20 cellular contexts compared by ENCODE assay signal in genomic region chr13:113337556-113337955, GRCh38. TPM values are rescaled to one million over a fixed set of nuclear protein-coding genes. Genes with fewer than 3 reads are reported as not detected.
"Had no signal": no experiment of that assay in that cellular context is flagged by ENCODE, and none has a peak within 500 bp of the region (broad histone marks: within the 10 kb centered on the region; RNA-seq: fewer than 3 reads in every experiment).

No MANE protein-coding gene starts in this region.

- ATAC-seq: sciatic nerve, T-cell had no signal

- H3K4me1 Mint-ChIP-seq: activated naive CD8-positive, alpha-beta T cell treated with anti-CD3 and anti-CD28 coated beads, Interleukin-2, amount 10 ng/mL, durations not matched to agents 7 days and 5 days; brain; central memory CD8-positive, alpha-beta T cell; T-cell had no signal

- H3K36me3 ChIP-seq: left ventricle myocardium inferior, prostate gland, uterus had no signal

- H3K27me3 ChIP-seq: esophagus squamous epithelium, tibial artery, uterus had no signal

- H3K4me3 Mint-ChIP-seq: activated naive CD8-positive, alpha-beta T cell treated with anti-CD3 and anti-CD28 coated beads, Interleukin-2, amount 10 ng/mL, durations not matched to agents 7 days and 5 days; activated T-helper 1 cell treated with anti-CD3 and anti-CD28 coated beads, Interleukin-12 subunit alpha, Interleukin-12 subunit beta, Interleukin-2, Interleukin-4 antibody, amounts not matched to agents 30 ng/mL and 10 ng/mL and 1 ng/mL, durations not matched to agents 14 hours and 24 hours and 36 hours; brain; central memory CD8-positive, alpha-beta T cell; nephron progenitor cell; T-cell had no signal

- H3K27ac Mint-ChIP-seq: activated naive CD8-positive, alpha-beta T cell treated with anti-CD3 and anti-CD28 coated beads, Interleukin-2, amount 10 ng/mL, durations not matched to agents 7 days and 5 days; activated T-helper 1 cell treated with anti-CD3 and anti-CD28 coated beads, Interleukin-12 subunit alpha, Interleukin-12 subunit beta, Interleukin-2, Interleukin-4 antibody, amounts not matched to agents 30 ng/mL and 10 ng/mL and 1 ng/mL, durations not matched to agents 14 hours and 24 hours and 36 hours; brain; nephron progenitor cell; T-cell had no signal

- H3K36me3 Mint-ChIP-seq: activated naive CD8-positive, alpha-beta T cell treated with anti-CD3 and anti-CD28 coated beads, Interleukin-2, amount 10 ng/mL, durations not matched to agents 7 days and 5 days; brain; T-cell had no signal

- H3K4me3 ChIP-seq: esophagus squamous epithelium, left ventricle myocardium inferior, prostate gland, tibial artery, uterus had no signal

- H3K27ac ChIP-seq: esophagus squamous epithelium, left ventricle myocardium inferior, prostate gland, tibial artery, uterus had no signal

- H3K27me3 Mint-ChIP-seq: brain had no signal

- H3K9me3 ChIP-seq: esophagus squamous epithelium, left ventricle myocardium inferior, prostate gland, tibial artery, uterus had no signal

- H3K4me1 ChIP-seq: esophagus squamous epithelium, left ventricle myocardium inferior, prostate gland, tibial artery, uterus had no signal

- H3K9me3 Mint-ChIP-seq: activated naive CD8-positive, alpha-beta T cell treated with anti-CD3 and anti-CD28 coated beads, Interleukin-2, amount 10 ng/mL, durations not matched to agents 7 days and 5 days; activated T-helper 1 cell treated with anti-CD3 and anti-CD28 coated beads, Interleukin-12 subunit alpha, Interleukin-12 subunit beta, Interleukin-2, Interleukin-4 antibody, amounts not matched to agents 30 ng/mL and 10 ng/mL and 1 ng/mL, durations not matched to agents 14 hours and 24 hours and 36 hours; central memory CD8-positive, alpha-beta T cell; nephron progenitor cell; T-cell had no signal

- DNase-seq: activated CD4-positive, CD25-positive, alpha-beta regulatory T cell treated with anti-CD3 and anti-CD28 coated beads, Interleukin-2, amount 50 U/mL, for 72 hours; activated naive CD8-positive, alpha-beta T cell treated with anti-CD3 and anti-CD28 coated beads, Interleukin-2, amount 10 ng/mL, durations not matched to agents 7 days and 5 days; cortex of kidney; effector CD4-positive, alpha-beta T cell; esophagus squamous epithelium; hippocampal formation; left ventricle myocardium inferior; nephron progenitor cell; stimulated activated CD4-positive, alpha-beta T cell treated with anti-CD3 and anti-CD28 coated beads, Interleukin-2, amount 100 ng/mL, for 24 hours; T-cell; T-helper 9 cell; tibial artery; uterus had no signal

RNA-seq across cellular contexts. Expression of gene GRTP1, which starts 26.4 kb away (rescaled TPM):
- total RNA-seq: activated CD8-positive, alpha-beta memory T cell treated with anti-CD3 and anti-CD28 coated beads for 36 hours; activated naive CD8-positive, alpha-beta T cell treated with anti-CD3 and anti-CD28 coated beads, Interleukin-2, amount 10 ng/mL, durations not matched to agents 7 days and 5 days; activated T-helper 1 cell treated with anti-CD3 and anti-CD28 coated beads, Interleukin-12 subunit alpha, Interleukin-12 subunit beta, Interleukin-2, Interleukin-4 antibody, amounts not matched to agents 30 ng/mL and 10 ng/mL and 1 ng/mL, durations not matched to agents 14 hours and 24 hours and 36 hours; endothelial cell of umbilical vein had no signal
- polyA plus RNA-seq: endothelial cell of umbilical vein had no signal
